In the genomic region with DNA sequence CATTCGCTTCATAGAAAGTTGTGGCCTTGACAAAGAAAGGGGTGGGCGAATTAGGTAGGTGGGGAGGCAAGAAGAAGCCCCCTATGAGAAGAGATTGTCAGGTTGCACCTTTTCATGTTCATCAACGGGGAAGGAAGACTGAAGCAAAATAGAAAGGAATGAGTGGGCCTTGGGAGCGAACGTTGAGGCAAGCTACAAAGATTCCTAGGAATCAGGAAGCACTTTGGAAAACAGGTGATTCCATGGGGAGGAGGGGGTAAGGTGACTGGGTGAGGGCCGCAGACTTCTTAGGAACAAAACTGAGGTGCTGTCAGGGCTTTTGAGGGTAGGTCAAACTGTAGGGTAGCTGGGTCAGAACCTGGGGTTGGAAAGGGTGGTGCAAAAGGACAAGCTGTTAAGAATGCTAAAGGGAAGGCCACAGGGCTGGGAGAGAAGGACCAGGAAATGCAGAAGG, we compare ENCODE assay signal across 8 cellular contexts. TPM values are rescaled to one million over a fixed set of nuclear protein-coding genes. Genes with fewer than 3 reads are reported as not detected.
DNase-seq lines count a peak whose midpoint lies in the region; ATAC-seq lines count a peak whose summit lies in the region.

No MANE protein-coding gene starts in this region.

- H3K4me1 Mint-ChIP-seq in activated T-cell treated with anti-CD3 and anti-CD28 coated beads, Interleukin-2, amount 50 U/mL, for 24 hours (ENCODE audit: low read depth): peaks cover 65% of the 10 kb centered on the region
- peaks cover 48% of the 10 kb centered on the region for H3K4me1 Mint-ChIP-seq in activated CD4-positive, alpha-beta memory T cell treated with anti-CD3 and anti-CD28 coated beads, Interleukin-2, amount 10 ng/mL, durations not matched to agents 7 days and 5 days

- peak overlapping the region; percentile 96 to 97 (median 96) for H3K9ac ChIP-seq in skeletal muscle tissue (ENCODE audit: low read depth in 1 of 3, low read length in 3 of 3)

- no peaks in the 10 kb centered on the region for H3K9me3 ChIP-seq in skeletal muscle tissue (ENCODE audit: control insufficient read depth in 3 of 3, low read length in 3 of 3)

- H3K27ac Mint-ChIP-seq in activated T-cell treated with anti-CD3 and anti-CD28 coated beads, Interleukin-2, amount 50 U/mL, for 24 hours: peak overlapping the region; percentile 97
- peak overlapping the region; percentile 93 for H3K27ac Mint-ChIP-seq in activated CD4-positive, alpha-beta memory T cell treated with anti-CD3 and anti-CD28 coated beads, Interleukin-2, amount 10 ng/mL, durations not matched to agents 7 days and 5 days

- H3K27ac ChIP-seq in skeletal muscle tissue (ENCODE audit: low read depth, low read length): peak overlapping the region; percentile 96

- H3K36me3 ChIP-seq in skeletal muscle tissue (ENCODE audit: control insufficient read depth in 3 of 3, insufficient read depth in 3 of 3, low read length in 3 of 3): peaks cover 0 to 11% (median 2%) of the 10 kb centered on the region in 3 donors

- no peak for DNase-seq in activated T-cell treated with anti-CD3 and anti-CD28 coated beads, Interleukin-2, amount 50 U/mL, for 24 hours
- no peak for DNase-seq in activated T-cell treated with anti-CD3 and anti-CD28 coated beads, Interleukin-2, amount 50 U/mL, for 48 hours
- DNase-seq in activated CD4-positive, alpha-beta memory T cell treated with anti-CD3 and anti-CD28 coated beads, Interleukin-2, amount 10 ng/mL, durations not matched to agents 7 days and 5 days: no peak
- peak; percentile 5 for DNase-seq in hepatic stellate cell (ENCODE audit: low spot score)
- no peak for DNase-seq in NCI-H1694 treated with DMSO at 0.1 percent for 48 hours (lab: John Stamatoyannopoulos, UW)

- H3K4me3 Mint-ChIP-seq in activated T-cell treated with anti-CD3 and anti-CD28 coated beads, Interleukin-2, amount 50 U/mL, for 24 hours: peak overlapping the region; percentile 95
- peak overlapping the region; percentile 95 for H3K4me3 Mint-ChIP-seq in activated CD4-positive, alpha-beta memory T cell treated with anti-CD3 and anti-CD28 coated beads, Interleukin-2, amount 10 ng/mL, durations not matched to agents 7 days and 5 days

- ATAC-seq in GM18502 (IDR thresholded peaks at IDR 0.05; ENCODE audit: poor library complexity, unreplicated experiment): no peak
- no peak for ATAC-seq in HG02970 (IDR thresholded peaks at IDR 0.05; ENCODE audit: low FRiP score, unreplicated experiment)

- peaks cover 29 to 42% (median 33%) of the 10 kb centered on the region in 3 donors for H3K4me1 ChIP-seq in skeletal muscle tissue (ENCODE audit: control insufficient read depth in 3 of 3, insufficient read depth in 3 of 3, low read length in 3 of 3)

- no peaks in the 10 kb centered on the region for H3K9me3 Mint-ChIP-seq in activated T-cell treated with anti-CD3 and anti-CD28 coated beads, Interleukin-2, amount 50 U/mL, for 24 hours
- H3K9me3 Mint-ChIP-seq in activated CD4-positive, alpha-beta memory T cell treated with anti-CD3 and anti-CD28 coated beads, Interleukin-2, amount 10 ng/mL, durations not matched to agents 7 days and 5 days: no peaks in the 10 kb centered on the region

- peaks cover 63% of the 10 kb centered on the region for H3K36me3 Mint-ChIP-seq in activated T-cell treated with anti-CD3 and anti-CD28 coated beads, Interleukin-2, amount 50 U/mL, for 24 hours (ENCODE audit: low read depth)
- H3K36me3 Mint-ChIP-seq in activated CD4-positive, alpha-beta memory T cell treated with anti-CD3 and anti-CD28 coated beads, Interleukin-2, amount 10 ng/mL, durations not matched to agents 7 days and 5 days (ENCODE audit: low read depth): peaks cover 21% of the 10 kb centered on the region

- no peaks in the 10 kb centered on the region for H3K27me3 Mint-ChIP-seq in activated T-cell treated with anti-CD3 and anti-CD28 coated beads, Interleukin-2, amount 50 U/mL, for 24 hours
- no peaks in the 10 kb centered on the region for H3K27me3 Mint-ChIP-seq in activated CD4-positive, alpha-beta memory T cell treated with anti-CD3 and anti-CD28 coated beads, Interleukin-2, amount 10 ng/mL, durations not matched to agents 7 days and 5 days

- POLR2A ChIA-PET in activated CD4-positive, alpha-beta memory T cell treated with anti-CD3 and anti-CD28 coated beads, Interleukin-2, amount 10 ng/mL, durations not matched to agents 7 days and 5 days (lab: Charles Lee): interaction anchor here (0.8 to 2.6 kb wide), 11 partner anchors 9 to 576 kb away, joined by 3 to 20 read pairs (median 5); partner anchors contain the start of genes DNAJA2, GPT2 and NETO2

- H3K4me3 ChIP-seq in skeletal muscle tissue (ENCODE audit: low read length in 3 of 3): peak overlapping the region; percentile 95 to 99 (median 98)

- H3K27me3 ChIP-seq in skeletal muscle tissue (ENCODE audit: control insufficient read depth in 3 of 3, insufficient read depth in 3 of 3, low read length in 3 of 3): no peaks in the 10 kb centered on the region

- CTCF ChIA-PET in activated CD4-positive, alpha-beta memory T cell treated with anti-CD3 and anti-CD28 coated beads, Interleukin-2, amount 10 ng/mL, durations not matched to agents 7 days and 5 days (lab: Charles Lee): interaction anchor here (1.2 to 4.4 kb wide), 4 partner anchors 11 to 423 kb away, joined by 3 to 38 read pairs (median 6); partner anchors contain the start of gene NETO2

RNA-seq across cellular contexts. Expression of gene ITFG1, which starts 0.5 kb away (rescaled TPM):
- total RNA-seq in activated CD4-positive, alpha-beta memory T cell treated with anti-CD3 and anti-CD28 coated beads, Interleukin-2, amount 10 ng/mL, durations not matched to agents 7 days and 5 days: 10 to 100 TPM; 27.9 to 28.8 TPM
- 89.2 TPM for total RNA-seq in skeletal muscle tissue

RNA-seq across cellular contexts. Expression of gene PHKB, which starts 0.8 kb away (rescaled TPM):
- 10 to 100 TPM; 33.2 to 36.3 TPM for total RNA-seq in activated CD4-positive, alpha-beta memory T cell treated with anti-CD3 and anti-CD28 coated beads, Interleukin-2, amount 10 ng/mL, durations not matched to agents 7 days and 5 days
- 68.9 TPM for total RNA-seq in skeletal muscle tissue
